13 cellular contexts compared by ENCODE assay signal in genomic region chr9:42240261-42240579, GRCh38. TPM values are rescaled to one million over a fixed set of nuclear protein-coding genes. Genes with fewer than 3 reads are reported as not detected.
"Had no signal": no experiment of that assay in that cellular context is flagged by ENCODE, and none has a peak within 500 bp of the region (broad histone marks: within the 10 kb centered on the region; RNA-seq: fewer than 3 reads in every experiment).

No MANE protein-coding gene starts in this region.

RNA-seq across cellular contexts. Expression of gene SPATA31A6, which starts 56.8 kb away (rescaled TPM):
- total RNA-seq: activated B cell treated with CpG ODN at 0.5 μM for 24 hours; activated CD4-positive, alpha-beta memory T cell treated with anti-CD3 and anti-CD28 coated beads for 36 hours; activated naive CD4-positive, alpha-beta T cell treated with anti-CD3 and anti-CD28 coated beads, Interleukin-2, amount 50 U/mL, for 72 hours; activated T-helper 1 cell treated with anti-CD3 and anti-CD28 coated beads, Interleukin-12 subunit alpha, Interleukin-12 subunit beta, Interleukin-2, Interleukin-4 antibody, amounts not matched to agents 30 ng/mL and 10 ng/mL and 1 ng/mL, durations not matched to agents 14 hours and 24 hours and 36 hours; adrenal gland; hepatocyte; mononuclear cell; osteoblast; prostate gland; right lobe of liver; smooth muscle cell; stomach; temporal lobe had no signal
- polyA plus RNA-seq: adrenal gland, hepatocyte, smooth muscle cell, stomach had no signal
